ENCODE assay signal across 1 cellular context in genomic region chr1:234866007-234866866, GRCh38.
TF ChIP-seq lines count a peak whose summit lies in the region.

No MANE protein-coding gene starts in this region.

TF ChIP-seq in HEK293, 187 proteins besides CTCF, POLR2A, EP300 and RAD21 (continued from another document and continues in another):
- TF ChIP-seq PBX3 (CRISPR knock-in tag; IDR thresholded peaks at IDR 0.05) (no peak), ZNF19 (tag by site-specific recombination; IDR thresholded peaks at IDR 0.05; ENCODE audit: low read depth) (no peak), ZNF785 (tag by site-specific recombination; IDR thresholded peaks at IDR 0.05) (no peak), GLIS2 (tag by site-specific recombination; IDR thresholded peaks at IDR 0.05) (no peak), ZNF16 (tag by site-specific recombination; IDR thresholded peaks at IDR 0.05; ENCODE audit: low read depth) (no peak), SP3 (tag by site-specific recombination; IDR thresholded peaks at IDR 0.05) (no peak), ZNF433 (tag by site-specific recombination; IDR thresholded peaks at IDR 0.05; ENCODE audit: low read depth) (no peak), ZNF169 (tag by site-specific recombination; IDR thresholded peaks at IDR 0.05) (no peak), EGR2 (tag by site-specific recombination; IDR thresholded peaks at IDR 0.05; ENCODE audit: low read depth) (peak; percentile 72; the same call in 1 of the 2 replicates), ZNF2 (tag by site-specific recombination; IDR thresholded peaks at IDR 0.05) (no peak), HOXA7 (CRISPR knock-in tag; IDR thresholded peaks at IDR 0.05; ENCODE audit: borderline replicate concordance) (no peak), GLI2 (tag by site-specific recombination; IDR thresholded peaks at IDR 0.05; ENCODE audit: borderline replicate concordance, low read depth) (no peak), WT1 (tag by site-specific recombination; IDR thresholded peaks at IDR 0.05) (no peak), ZFP37 (tag by site-specific recombination; IDR thresholded peaks at IDR 0.05) (no peak), ZNF223 (tag by site-specific recombination; IDR thresholded peaks at IDR 0.05) (no peak), ZNF211 (tag by site-specific recombination; IDR thresholded peaks at IDR 0.05; ENCODE audit: low read depth) (no peak), ZNF664 (tag by site-specific recombination; IDR thresholded peaks at IDR 0.05) (no peak), ZBTB17 (tag by site-specific recombination; IDR thresholded peaks at IDR 0.05) (no peak; the same call in none of the 2 replicates), ZNF148 (tag by site-specific recombination; IDR thresholded peaks at IDR 0.05; ENCODE audit: borderline replicate concordance) (no peak), ZNF549 (tag by site-specific recombination; IDR thresholded peaks at IDR 0.05) (no peak), KLF9 (tag by site-specific recombination; IDR thresholded peaks at IDR 0.05; ENCODE audit: low read depth) (no peak), ZNF704 (tag by site-specific recombination; IDR thresholded peaks at IDR 0.05) (no peak), ZNF10 (tag by site-specific recombination; IDR thresholded peaks at IDR 0.05) (no peak), ZNF558 (tag by site-specific recombination; IDR thresholded peaks at IDR 0.05) (no peak), ZBTB6 (tag by site-specific recombination; IDR thresholded peaks at IDR 0.05) (no peak), ZBTB11 (tag by site-specific recombination; conservative IDR thresholded peaks at IDR 0.05; ENCODE audit: low read depth) (no peak), ELK4 (IDR thresholded peaks at IDR 0.05; ENCODE audit: borderline replicate concordance, low read depth, low read length) (no peak), ZNF311 (tag by site-specific recombination; IDR thresholded peaks at IDR 0.05; ENCODE audit: borderline replicate concordance) (no peak), SCRT1 (tag by site-specific recombination; IDR thresholded peaks at IDR 0.05; ENCODE audit: borderline replicate concordance) (no peak), ZEB2 (tag by site-specific recombination; IDR thresholded peaks at IDR 0.05) (peak; percentile 42; the same call in 1 of the 2 replicates), ZNF426 (tag by site-specific recombination; IDR thresholded peaks at IDR 0.05) (no peak), ZNF174 (tag by site-specific recombination; IDR thresholded peaks at IDR 0.05) (no peak), ZNF175 (tag by site-specific recombination; IDR thresholded peaks at IDR 0.05) (no peak), ZNF132 (tag by site-specific recombination; IDR thresholded peaks at IDR 0.05; ENCODE audit: borderline replicate concordance) (no peak), MZF1 (tag by site-specific recombination; IDR thresholded peaks at IDR 0.05; ENCODE audit: borderline replicate concordance) (no peak), ZSCAN16 (tag by site-specific recombination; IDR thresholded peaks at IDR 0.05) (no peak), ZNF24 (tag by site-specific recombination; IDR thresholded peaks at IDR 0.05) (peak; percentile 50; the same call in 1 of the 2 replicates), BCL11A (tag by site-specific recombination; IDR thresholded peaks at IDR 0.05; ENCODE audit: low read depth) (no peak), ZXDB (tag by site-specific recombination; IDR thresholded peaks at IDR 0.05) (peak; percentile 27; the same call in 1 of the 2 replicates), OSR2 (tag by site-specific recombination; IDR thresholded peaks at IDR 0.05) (peak; percentile 34; the same call in 1 of the 2 replicates), ZNF114 (tag by site-specific recombination; IDR thresholded peaks at IDR 0.05) (no peak), ZNF354C (tag by site-specific recombination; IDR thresholded peaks at IDR 0.05; ENCODE audit: borderline replicate concordance, low read depth) (no peak), ZNF416 (tag by site-specific recombination; IDR thresholded peaks at IDR 0.05) (0 out of 2 replicates have a peak, but pooled peaks have one; percentile 10), ZNF350 (tag by site-specific recombination; IDR thresholded peaks at IDR 0.05) (no peak), ZNF707 (tag by site-specific recombination; IDR thresholded peaks at IDR 0.05) (no peak), ZNF624 (tag by site-specific recombination; IDR thresholded peaks at IDR 0.05) (no peak), ZNF362 (tag by site-specific recombination; IDR thresholded peaks at IDR 0.05) (no peak), ZIC2 (tag by site-specific recombination; IDR thresholded peaks at IDR 0.05) (peak; percentile 65; the same call in 1 of the 2 replicates), HIC1 (tag by site-specific recombination; IDR thresholded peaks at IDR 0.05) (no peak), ZNF776 (tag by site-specific recombination; IDR thresholded peaks at IDR 0.05; ENCODE audit: borderline replicate concordance) (no peak), ZNF837 (tag by site-specific recombination; IDR thresholded peaks at IDR 0.05) (no peak), ZNF514 (tag by site-specific recombination; IDR thresholded peaks at IDR 0.05) (no peak), ZNF280D (tag by site-specific recombination; IDR thresholded peaks at IDR 0.05) (no peak), GFI1B (tag by site-specific recombination; IDR thresholded peaks at IDR 0.05) (no peak), ZNF302 (tag by site-specific recombination; IDR thresholded peaks at IDR 0.05; ENCODE audit: low read depth) (no peak)
